Comparison of ENCODE assay signal across 1 cellular context in the genomic region with DNA sequence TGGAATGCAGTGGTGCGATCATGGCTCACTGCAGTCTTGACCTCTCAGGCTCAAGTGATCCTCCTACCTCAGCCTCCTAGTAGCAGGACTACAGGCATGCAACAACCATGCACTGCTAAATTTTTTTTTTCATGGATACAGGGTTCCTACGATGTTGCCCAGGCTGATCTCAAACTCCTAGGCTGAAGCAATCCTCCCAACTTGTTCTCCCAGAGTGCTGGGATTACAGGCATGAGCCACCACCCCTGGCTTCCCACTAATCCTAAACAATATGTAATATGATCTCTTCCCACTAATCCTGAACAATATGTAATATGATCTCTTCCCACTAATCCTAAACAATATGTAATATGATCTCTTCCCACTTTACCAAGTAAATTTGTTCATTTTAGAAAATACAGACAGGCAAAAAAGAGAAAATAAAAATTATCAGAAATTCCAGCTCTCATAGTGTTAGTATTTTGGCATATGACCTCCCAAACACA.
TF ChIP-seq lines count a peak whose summit lies in the region.

No MANE protein-coding gene starts in this region.

TF ChIP-seq in HepG2, 621 proteins besides CTCF, POLR2A, EP300 and RAD21:
- no peak for TF ChIP-seq AGO1 (IDR thresholded peaks at IDR 0.05; ENCODE audit: low read depth, low read length, poor library complexity, severe bottlenecking)
- TF ChIP-seq SOX5 (CRISPR knock-in tag; IDR thresholded peaks at IDR 0.05; ENCODE audit: borderline replicate concordance), result peak; percentile 25; the same call in 1 of the 2 replicates
- TF ChIP-seq SIX1 (CRISPR knock-in tag; IDR thresholded peaks at IDR 0.05; ENCODE audit: borderline replicate concordance), result peak; percentile 56; the same call in 1 of the 2 replicates
- TF ChIP-seq ZNF24 (IDR thresholded peaks at IDR 0.05), result no peak
- peak; percentile 77; the same call in 1 of the 2 replicates for TF ChIP-seq SIX4 (CRISPR knock-in tag; IDR thresholded peaks at IDR 0.05)
